1 cellular context compared by ENCODE assay signal in the genomic region with DNA sequence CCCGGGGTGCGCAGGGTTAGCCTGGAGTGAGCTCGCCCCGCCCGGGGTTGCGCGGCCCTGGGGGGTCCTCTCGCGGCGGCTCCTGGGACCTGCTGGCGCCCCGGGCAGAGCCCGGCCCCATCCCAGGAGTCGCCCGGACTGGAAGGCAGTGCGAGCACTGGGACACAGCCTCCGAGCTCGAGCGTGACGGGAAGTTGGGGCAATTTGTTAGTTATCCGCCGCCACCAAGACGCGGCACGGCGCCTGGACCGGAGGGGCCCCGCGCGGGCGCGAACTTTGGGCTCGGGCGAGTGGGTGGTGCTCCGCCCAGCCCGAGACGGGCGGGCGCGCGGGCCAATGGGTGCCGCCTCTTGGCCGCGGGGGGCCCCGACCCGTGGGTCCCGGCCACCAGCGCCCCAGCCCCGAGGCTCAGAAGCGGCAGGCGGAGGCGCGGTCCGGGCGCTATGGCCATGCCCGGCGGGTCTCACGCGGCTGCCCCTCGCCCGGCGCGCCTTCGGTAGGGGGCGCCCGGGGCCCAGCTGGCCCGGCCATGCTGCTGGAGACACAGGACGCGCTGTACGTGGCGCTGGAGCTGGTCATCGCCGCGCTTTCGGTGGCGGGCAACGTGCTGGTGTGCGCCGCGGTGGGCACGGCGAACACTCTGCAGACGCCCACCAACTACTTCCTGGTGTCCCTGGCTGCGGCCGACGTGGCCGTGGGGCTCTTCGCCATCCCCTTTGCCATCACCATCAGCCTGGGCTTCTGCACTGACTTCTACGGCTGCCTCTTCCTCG.
TF ChIP-seq lines count a peak whose summit lies in the region.

A gene (plus strand): TSS at position 411 of the 773 bp plus-strand sequence. CDS start 119 bp downstream, at position 530.

TF ChIP-seq in H1, 55 proteins besides CTCF, POLR2A, EP300 and RAD21 (continued from another document):
- TF ChIP-seq ZNF274 (IDR thresholded peaks at IDR 0.05; ENCODE audit: borderline replicate concordance, extremely low read depth, low read length): no peak
- 0 out of 2 replicates have a peak, but pooled peaks have one; percentile 26 for TF ChIP-seq POLR2AphosphoS5 (IDR thresholded peaks at IDR 0.05; ENCODE audit: low read depth, low read length)
- peak; percentile 42 for TF ChIP-seq EZH2 (IDR thresholded peaks at IDR 0.05; ENCODE audit: low read depth, low read length, severe bottlenecking)
- no peak for TF ChIP-seq GABPA (IDR thresholded peaks at IDR 0.05; ENCODE audit: borderline replicate concordance, insufficient read depth, low read length)
- TF ChIP-seq CEBPB (IDR thresholded peaks at IDR 0.05; ENCODE audit: low read depth, low read length): no peak
- 0 out of 2 replicates have a peak, but pooled peaks have one; percentile 8 for TF ChIP-seq TCF12 (IDR thresholded peaks at IDR 0.05; ENCODE audit: low read depth, low read length)
- TF ChIP-seq JUND (IDR thresholded peaks at IDR 0.05; ENCODE audit: low read length): no peak
- TF ChIP-seq SUZ12 (IDR thresholded peaks at IDR 0.05; ENCODE audit: low read length): no peak
- no peak for TF ChIP-seq TBP (IDR thresholded peaks at IDR 0.05; ENCODE audit: low read depth, low read length)
- no peak for TF ChIP-seq SIX5 (IDR thresholded peaks at IDR 0.05; ENCODE audit: low read depth, low read length)
- TF ChIP-seq KDM4A (IDR thresholded peaks at IDR 0.05; ENCODE audit: low read depth, low read length, severe bottlenecking): peak; percentile 86
- TF ChIP-seq RNF2 (IDR thresholded peaks at IDR 0.05; ENCODE audit: borderline replicate concordance, low read depth, low read length, missing control alignments, poor library complexity, severe bottlenecking): no peak
- TF ChIP-seq, protein P1, sequence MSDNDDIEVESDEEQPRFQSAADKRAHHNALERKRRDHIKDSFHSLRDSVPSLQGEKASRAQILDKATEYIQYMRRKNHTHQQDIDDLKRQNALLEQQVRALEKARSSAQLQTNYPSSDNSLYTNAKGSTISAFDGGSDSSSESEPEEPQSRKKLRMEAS (IDR thresholded peaks at IDR 0.05): peak; percentile 97
- no peak for TF ChIP-seq MAFK (IDR thresholded peaks at IDR 0.05; ENCODE audit: low read depth, low read length)
- peak; percentile 48 for TF ChIP-seq PHF8 (conservative IDR thresholded peaks at IDR 0.05; ENCODE audit: low read depth, low read length)
- TF ChIP-seq CTBP2 (IDR thresholded peaks at IDR 0.05; ENCODE audit: borderline replicate concordance, insufficient read depth, insufficient read length, low read length): no peak
- no peak for TF ChIP-seq CHD2 (IDR thresholded peaks at IDR 0.05; ENCODE audit: low read length)
- no peak for TF ChIP-seq SRF (IDR thresholded peaks at IDR 0.05; ENCODE audit: low read depth, low read length)
- no peak for TF ChIP-seq CHD1 (IDR thresholded peaks at IDR 0.05; ENCODE audit: low read depth, low read length)
- no peak for TF ChIP-seq CBX5 (IDR thresholded peaks at IDR 0.05; ENCODE audit: low read depth, low read length)
- no peak for TF ChIP-seq SP4 (IDR thresholded peaks at IDR 0.05; ENCODE audit: low read length)
- 0 out of 2 replicates have a peak, but pooled peaks have one; percentile 45 for TF ChIP-seq YY1 (IDR thresholded peaks at IDR 0.05; ENCODE audit: low read depth, low read length)
- no peak for TF ChIP-seq SIRT6 (IDR thresholded peaks at IDR 0.05; ENCODE audit: low read length)
- TF ChIP-seq HDAC2 (IDR thresholded peaks at IDR 0.05; ENCODE audit: borderline replicate concordance in 1 of 2, low read depth in 2 of 2, low read length in 2 of 2): peak in 1 of 2 experiments; percentile 91; a peak in 2 of 4 replicates
- TF ChIP-seq, protein P2, sequence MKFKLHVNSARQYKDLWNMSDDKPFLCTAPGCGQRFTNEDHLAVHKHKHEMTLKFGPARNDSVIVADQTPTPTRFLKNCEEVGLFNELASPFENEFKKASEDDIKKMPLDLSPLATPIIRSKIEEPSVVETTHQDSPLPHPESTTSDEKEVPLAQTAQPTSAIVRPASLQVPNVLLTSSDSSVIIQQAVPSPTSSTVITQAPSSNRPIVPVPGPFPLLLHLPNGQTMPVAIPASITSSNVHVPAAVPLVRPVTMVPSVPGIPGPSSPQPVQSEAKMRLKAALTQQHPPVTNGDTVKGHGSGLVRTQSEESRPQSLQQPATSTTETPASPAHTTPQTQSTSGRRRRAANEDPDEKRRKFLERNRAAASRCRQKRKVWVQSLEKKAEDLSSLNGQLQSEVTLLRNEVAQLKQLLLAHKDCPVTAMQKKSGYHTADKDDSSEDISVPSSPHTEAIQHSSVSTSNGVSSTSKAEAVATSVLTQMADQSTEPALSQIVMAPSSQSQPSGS (IDR thresholded peaks at IDR 0.05; ENCODE audit: low read length): no peak
- no peak for TF ChIP-seq FOSL1 (IDR thresholded peaks at IDR 0.05; ENCODE audit: insufficient read depth, low read depth, low read length)
- TF ChIP-seq KDM5A (IDR thresholded peaks at IDR 0.05; ENCODE audit: low read length): no peak
- peak; percentile 6 for TF ChIP-seq TAF7 (optimal IDR thresholded peaks at IDR 0.05; ENCODE audit: borderline replicate concordance, low read depth, low read length)
- TF ChIP-seq CBX8 (IDR thresholded peaks at IDR 0.05; ENCODE audit: borderline replicate concordance, low read depth, low read length): no peak
- TF ChIP-seq KDM1A (IDR thresholded peaks at IDR 0.05; ENCODE audit: borderline replicate concordance, low read length): no peak; the same call in 1 of the 2 replicates
- TF ChIP-seq HDAC6 (IDR thresholded peaks at IDR 0.05; ENCODE audit: low read depth, low read length): no peak
- TF ChIP-seq SIN3A (conservative IDR thresholded peaks at IDR 0.05 in 1 of 2, IDR thresholded peaks at IDR 0.05 in 1 of 2; ENCODE audit: low read depth in 1 of 2, low read length in 2 of 2): no peak
- TF ChIP-seq CREB1 (IDR thresholded peaks at IDR 0.05): no peak; the same call in 1 of the 2 replicates
- no peak for TF ChIP-seq NRF1 (IDR thresholded peaks at IDR 0.05; ENCODE audit: low read depth, low read length)
- TF ChIP-seq BACH1 (IDR thresholded peaks at IDR 0.05; ENCODE audit: low read length): no peak
- TF ChIP-seq EGR1 (IDR thresholded peaks at IDR 0.05; ENCODE audit: borderline replicate concordance, low read depth, low read length): no peak
- TF ChIP-seq GTF2F1 (IDR thresholded peaks at IDR 0.05; ENCODE audit: borderline replicate concordance, low read depth, low read length): no peak; the same call in 1 of the 2 replicates
- no peak for TF ChIP-seq NANOG (IDR thresholded peaks at IDR 0.05; ENCODE audit: insufficient read depth, low read depth, low read length, poor library complexity, severe bottlenecking)
- no peak for TF ChIP-seq RXRA (IDR thresholded peaks at IDR 0.05; ENCODE audit: insufficient read depth, low read depth, low read length)
- TF ChIP-seq SAP30 (IDR thresholded peaks at IDR 0.05; ENCODE audit: insufficient read depth, insufficient replicate concordance, low read length): no peak
- no peak for TF ChIP-seq BRCA1 (IDR thresholded peaks at IDR 0.05; ENCODE audit: low read depth, low read length)
- no peak for TF ChIP-seq SP1 (IDR thresholded peaks at IDR 0.05; ENCODE audit: low read depth, low read length)
- no peak for TF ChIP-seq JUN (IDR thresholded peaks at IDR 0.05; ENCODE audit: low read depth, low read length)
- TF ChIP-seq TAF1 (IDR thresholded peaks at IDR 0.05; ENCODE audit: low read depth, low read length): peak; percentile 54
- TF ChIP-seq RFX5 (IDR thresholded peaks at IDR 0.05; ENCODE audit: borderline replicate concordance, low read depth, low read length): no peak
- peak; percentile 37 for TF ChIP-seq ASH2L (IDR thresholded peaks at IDR 0.05; ENCODE audit: low read length)
- TF ChIP-seq POU5F1 (IDR thresholded peaks at IDR 0.05; ENCODE audit: low read depth, low read length): no peak
- TF ChIP-seq, protein P3, sequence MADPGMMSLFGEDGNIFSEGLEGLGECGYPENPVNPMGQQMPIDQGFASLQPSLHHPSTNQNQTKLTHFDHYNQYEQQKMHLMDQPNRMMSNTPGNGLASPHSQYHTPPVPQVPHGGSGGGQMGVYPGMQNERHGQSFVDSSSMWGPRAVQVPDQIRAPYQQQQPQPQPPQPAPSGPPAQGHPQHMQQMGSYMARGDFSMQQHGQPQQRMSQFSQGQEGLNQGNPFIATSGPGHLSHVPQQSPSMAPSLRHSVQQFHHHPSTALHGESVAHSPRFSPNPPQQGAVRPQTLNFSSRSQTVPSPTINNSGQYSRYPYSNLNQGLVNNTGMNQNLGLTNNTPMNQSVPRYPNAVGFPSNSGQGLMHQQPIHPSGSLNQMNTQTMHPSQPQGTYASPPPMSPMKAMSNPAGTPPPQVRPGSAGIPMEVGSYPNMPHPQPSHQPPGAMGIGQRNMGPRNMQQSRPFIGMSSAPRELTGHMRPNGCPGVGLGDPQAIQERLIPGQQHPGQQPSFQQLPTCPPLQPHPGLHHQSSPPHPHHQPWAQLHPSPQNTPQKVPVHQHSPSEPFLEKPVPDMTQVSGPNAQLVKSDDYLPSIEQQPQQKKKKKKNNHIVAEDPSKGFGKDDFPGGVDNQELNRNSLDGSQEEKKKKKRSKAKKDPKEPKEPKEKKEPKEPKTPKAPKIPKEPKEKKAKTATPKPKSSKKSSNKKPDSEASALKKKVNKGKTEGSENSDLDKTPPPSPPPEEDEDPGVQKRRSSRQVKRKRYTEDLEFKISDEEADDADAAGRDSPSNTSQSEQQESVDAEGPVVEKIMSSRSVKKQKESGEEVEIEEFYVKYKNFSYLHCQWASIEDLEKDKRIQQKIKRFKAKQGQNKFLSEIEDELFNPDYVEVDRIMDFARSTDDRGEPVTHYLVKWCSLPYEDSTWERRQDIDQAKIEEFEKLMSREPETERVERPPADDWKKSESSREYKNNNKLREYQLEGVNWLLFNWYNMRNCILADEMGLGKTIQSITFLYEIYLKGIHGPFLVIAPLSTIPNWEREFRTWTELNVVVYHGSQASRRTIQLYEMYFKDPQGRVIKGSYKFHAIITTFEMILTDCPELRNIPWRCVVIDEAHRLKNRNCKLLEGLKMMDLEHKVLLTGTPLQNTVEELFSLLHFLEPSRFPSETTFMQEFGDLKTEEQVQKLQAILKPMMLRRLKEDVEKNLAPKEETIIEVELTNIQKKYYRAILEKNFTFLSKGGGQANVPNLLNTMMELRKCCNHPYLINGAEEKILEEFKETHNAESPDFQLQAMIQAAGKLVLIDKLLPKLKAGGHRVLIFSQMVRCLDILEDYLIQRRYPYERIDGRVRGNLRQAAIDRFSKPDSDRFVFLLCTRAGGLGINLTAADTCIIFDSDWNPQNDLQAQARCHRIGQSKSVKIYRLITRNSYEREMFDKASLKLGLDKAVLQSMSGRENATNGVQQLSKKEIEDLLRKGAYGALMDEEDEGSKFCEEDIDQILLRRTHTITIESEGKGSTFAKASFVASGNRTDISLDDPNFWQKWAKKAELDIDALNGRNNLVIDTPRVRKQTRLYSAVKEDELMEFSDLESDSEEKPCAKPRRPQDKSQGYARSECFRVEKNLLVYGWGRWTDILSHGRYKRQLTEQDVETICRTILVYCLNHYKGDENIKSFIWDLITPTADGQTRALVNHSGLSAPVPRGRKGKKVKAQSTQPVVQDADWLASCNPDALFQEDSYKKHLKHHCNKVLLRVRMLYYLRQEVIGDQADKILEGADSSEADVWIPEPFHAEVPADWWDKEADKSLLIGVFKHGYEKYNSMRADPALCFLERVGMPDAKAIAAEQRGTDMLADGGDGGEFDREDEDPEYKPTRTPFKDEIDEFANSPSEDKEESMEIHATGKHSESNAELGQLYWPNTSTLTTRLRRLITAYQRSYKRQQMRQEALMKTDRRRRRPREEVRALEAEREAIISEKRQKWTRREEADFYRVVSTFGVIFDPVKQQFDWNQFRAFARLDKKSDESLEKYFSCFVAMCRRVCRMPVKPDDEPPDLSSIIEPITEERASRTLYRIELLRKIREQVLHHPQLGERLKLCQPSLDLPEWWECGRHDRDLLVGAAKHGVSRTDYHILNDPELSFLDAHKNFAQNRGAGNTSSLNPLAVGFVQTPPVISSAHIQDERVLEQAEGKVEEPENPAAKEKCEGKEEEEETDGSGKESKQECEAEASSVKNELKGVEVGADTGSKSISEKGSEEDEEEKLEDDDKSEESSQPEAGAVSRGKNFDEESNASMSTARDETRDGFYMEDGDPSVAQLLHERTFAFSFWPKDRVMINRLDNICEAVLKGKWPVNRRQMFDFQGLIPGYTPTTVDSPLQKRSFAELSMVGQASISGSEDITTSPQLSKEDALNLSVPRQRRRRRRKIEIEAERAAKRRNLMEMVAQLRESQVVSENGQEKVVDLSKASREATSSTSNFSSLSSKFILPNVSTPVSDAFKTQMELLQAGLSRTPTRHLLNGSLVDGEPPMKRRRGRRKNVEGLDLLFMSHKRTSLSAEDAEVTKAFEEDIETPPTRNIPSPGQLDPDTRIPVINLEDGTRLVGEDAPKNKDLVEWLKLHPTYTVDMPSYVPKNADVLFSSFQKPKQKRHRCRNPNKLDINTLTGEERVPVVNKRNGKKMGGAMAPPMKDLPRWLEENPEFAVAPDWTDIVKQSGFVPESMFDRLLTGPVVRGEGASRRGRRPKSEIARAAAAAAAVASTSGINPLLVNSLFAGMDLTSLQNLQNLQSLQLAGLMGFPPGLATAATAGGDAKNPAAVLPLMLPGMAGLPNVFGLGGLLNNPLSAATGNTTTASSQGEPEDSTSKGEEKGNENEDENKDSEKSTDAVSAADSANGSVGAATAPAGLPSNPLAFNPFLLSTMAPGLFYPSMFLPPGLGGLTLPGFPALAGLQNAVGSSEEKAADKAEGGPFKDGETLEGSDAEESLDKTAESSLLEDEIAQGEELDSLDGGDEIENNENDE (IDR thresholded peaks at IDR 0.05; ENCODE audit: insufficient replicate concordance, low read length): no peak
- peak; percentile 55 for TF ChIP-seq RBBP5 (IDR thresholded peaks at IDR 0.05; ENCODE audit: borderline replicate concordance, low read depth, low read length)
- no peak for TF ChIP-seq TEAD4 (IDR thresholded peaks at IDR 0.05; ENCODE audit: low read depth, low read length)
- TF ChIP-seq, protein P4, sequence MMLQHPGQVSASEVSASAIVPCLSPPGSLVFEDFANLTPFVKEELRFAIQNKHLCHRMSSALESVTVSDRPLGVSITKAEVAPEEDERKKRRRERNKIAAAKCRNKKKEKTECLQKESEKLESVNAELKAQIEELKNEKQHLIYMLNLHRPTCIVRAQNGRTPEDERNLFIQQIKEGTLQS (IDR thresholded peaks at IDR 0.05; ENCODE audit: insufficient read depth, low read depth, low read length): no peak
- TF ChIP-seq SP2 (IDR thresholded peaks at IDR 0.05; ENCODE audit: low read length): no peak
- TF ChIP-seq, protein P5, sequence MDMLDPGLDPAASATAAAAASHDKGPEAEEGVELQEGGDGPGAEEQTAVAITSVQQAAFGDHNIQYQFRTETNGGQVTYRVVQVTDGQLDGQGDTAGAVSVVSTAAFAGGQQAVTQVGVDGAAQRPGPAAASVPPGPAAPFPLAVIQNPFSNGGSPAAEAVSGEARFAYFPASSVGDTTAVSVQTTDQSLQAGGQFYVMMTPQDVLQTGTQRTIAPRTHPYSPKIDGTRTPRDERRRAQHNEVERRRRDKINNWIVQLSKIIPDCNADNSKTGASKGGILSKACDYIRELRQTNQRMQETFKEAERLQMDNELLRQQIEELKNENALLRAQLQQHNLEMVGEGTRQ (IDR thresholded peaks at IDR 0.05; ENCODE audit: low read length): no peak
- TF ChIP-seq BCL11A (IDR thresholded peaks at IDR 0.05; ENCODE audit: low read depth in 2 of 2, low read length in 2 of 2): no peak
